1 cellular context compared by ENCODE assay signal in the genomic region with DNA sequence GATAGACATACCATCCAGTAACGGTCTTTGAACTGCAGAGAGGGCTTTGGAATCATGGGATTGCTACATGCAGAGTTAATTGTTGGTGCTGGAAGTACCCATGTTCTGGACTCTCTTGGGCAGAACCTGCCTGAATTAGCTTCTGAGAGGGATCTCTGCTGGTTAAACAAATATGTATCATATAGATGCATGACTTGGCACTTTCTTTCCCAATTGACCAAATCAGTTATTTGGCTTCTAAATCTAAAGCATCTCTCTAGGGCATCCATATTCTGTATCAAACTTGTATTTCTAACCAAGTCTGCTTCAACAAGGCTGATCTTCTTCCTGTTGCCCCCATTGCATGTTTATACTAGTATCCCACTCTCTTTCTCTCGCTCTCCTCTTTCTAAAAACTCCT.
TF ChIP-seq lines count a peak whose summit lies in the region.

No MANE protein-coding gene starts in this region.

TF ChIP-seq in IMR-90, 13 proteins besides CTCF, POLR2A, EP300 and RAD21:
- TF ChIP-seq NFE2L2 (IDR thresholded peaks at IDR 0.05; ENCODE audit: low read depth, low read length) (peak; percentile 56), MAZ (IDR thresholded peaks at IDR 0.05; ENCODE audit: borderline replicate concordance, low read depth, low read length) (no peak)
